20 cellular contexts compared by ENCODE assay signal in the genomic region with DNA sequence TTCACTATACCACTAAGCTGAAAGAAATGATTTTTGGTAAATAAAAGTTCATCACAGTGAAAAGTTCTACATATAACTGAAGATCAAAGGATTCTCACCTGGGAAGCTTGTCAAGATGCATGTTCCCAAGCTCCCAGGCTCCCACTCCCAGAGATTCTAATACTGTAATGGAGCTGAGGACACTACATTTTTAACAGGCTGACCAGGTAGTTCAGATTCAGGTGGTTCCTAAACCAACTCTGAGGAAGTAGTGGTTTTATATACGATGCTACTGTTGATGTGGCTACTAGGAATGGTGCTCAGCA. TPM values are rescaled to one million over a fixed set of nuclear protein-coding genes. Genes with fewer than 3 reads are reported as not detected.
DNase-seq lines count a peak whose midpoint lies in the region; ATAC-seq and TF ChIP-seq lines count a peak whose summit lies in the region.
"Had no signal": no experiment of that assay in that cellular context is flagged by ENCODE, and none has a peak within 500 bp of the region (broad histone marks: within the 10 kb centered on the region; RNA-seq: fewer than 3 reads in every experiment).

No MANE protein-coding gene starts in this region.

- H3K4me3 Mint-ChIP-seq in activated T-cell treated with anti-CD3 and anti-CD28 coated beads, Interleukin-2, amount 50 U/mL, for 4 hours: peak overlapping the region; percentile 54
- no peak overlapping the region for H3K4me3 Mint-ChIP-seq in activated CD8-positive, alpha-beta memory T cell treated with anti-CD3 and anti-CD28 coated beads, Interleukin-2, amount 10 ng/mL, durations not matched to agents 7 days and 5 days
- H3K4me3 Mint-ChIP-seq in naive B cell (no peak overlapping the region), WTC11 (no peak overlapping the region)
- H3K4me3 Mint-ChIP-seq: immature natural killer cell, mesothelial cell of epicardium, nephron had no signal

- H3K36me3 Mint-ChIP-seq in activated T-cell treated with anti-CD3 and anti-CD28 coated beads, Interleukin-2, amount 50 U/mL, for 4 hours (ENCODE audit: insufficient read depth): peaks cover 34% of the 10 kb centered on the region
- peaks cover 60% of the 10 kb centered on the region for H3K36me3 Mint-ChIP-seq in activated CD8-positive, alpha-beta memory T cell treated with anti-CD3 and anti-CD28 coated beads, Interleukin-2, amount 10 ng/mL, durations not matched to agents 7 days and 5 days
- H3K36me3 Mint-ChIP-seq in naive B cell (peaks cover 0 to 8% of the 10 kb centered on the region in 2 donors), WTC11 (peaks cover 8% of the 10 kb centered on the region)

- DNase-seq in activated T-cell treated with anti-CD3 and anti-CD28 coated beads, Interleukin-2, amount 50 U/mL, for 4 hours: no peak
- DNase-seq in activated T-cell treated with anti-CD3 and anti-CD28 coated beads, Interleukin-2, amount 50 U/mL, for 1 hour: no peak
- DNase-seq in activated CD8-positive, alpha-beta memory T cell treated with anti-CD3 and anti-CD28 coated beads, Interleukin-2, amount 10 ng/mL, durations not matched to agents 7 days and 5 days: no peak
- DNase-seq in naive B cell (no peak), WTC11 (ENCODE audit: low spot score) (no peak), NCI-H2227 treated with DMSO at 0.1 percent for 48 hours (lab: John Stamatoyannopoulos, UW) (no peak)
- DNase-seq: cerebellar nuclear complex; effector CD4-positive, alpha-beta T cell; foreskin melanocyte; immature natural killer cell; left ventricle myocardium inferior; MG63; NCI-H1417 treated with DMSO at 0.1 percent for 48 hours; NCI-H510A treated with DMSO at 0.1 percent for 48 hours; right lobe of liver; WERI-Rb-1 had no signal

- TF ChIP-seq CTCF in WTC11 (IDR thresholded peaks at IDR 0.05): no peak

- no peaks in the 10 kb centered on the region for H3K27me3 Mint-ChIP-seq in activated T-cell treated with anti-CD3 and anti-CD28 coated beads, Interleukin-2, amount 50 U/mL, for 4 hours (ENCODE audit: low read depth)
- H3K27me3 Mint-ChIP-seq in activated CD8-positive, alpha-beta memory T cell treated with anti-CD3 and anti-CD28 coated beads, Interleukin-2, amount 10 ng/mL, durations not matched to agents 7 days and 5 days: no peaks in the 10 kb centered on the region
- H3K27me3 Mint-ChIP-seq in naive B cell (no peaks in the 10 kb centered on the region), WTC11 (ENCODE audit: low read depth) (no peaks in the 10 kb centered on the region)

- no peaks in the 10 kb centered on the region for H3K9me3 Mint-ChIP-seq in activated T-cell treated with anti-CD3 and anti-CD28 coated beads, Interleukin-2, amount 50 U/mL, for 4 hours
- H3K9me3 Mint-ChIP-seq in activated CD8-positive, alpha-beta memory T cell treated with anti-CD3 and anti-CD28 coated beads, Interleukin-2, amount 10 ng/mL, durations not matched to agents 7 days and 5 days (ENCODE audit: low read depth): no peaks in the 10 kb centered on the region
- H3K9me3 Mint-ChIP-seq in naive B cell (peaks cover 0 to 2% (median 0%) of the 10 kb centered on the region in 7 donors), WTC11 (peaks cover 5% of the 10 kb centered on the region)
- H3K9me3 Mint-ChIP-seq: immature natural killer cell, mesothelial cell of epicardium, nephron had no signal

- CTCF ChIA-PET in activated CD8-positive, alpha-beta memory T cell treated with anti-CD3 and anti-CD28 coated beads, Interleukin-2, amount 10 ng/mL, durations not matched to agents 7 days and 5 days (lab: Charles Lee): interaction anchor here (0.8 kb wide), 1 partner anchor 30 kb away, joined by 3 read pairs; no protein-coding TSS in a partner anchor
- CTCF ChIA-PET in WTC11 (lab: Charles Lee): no interaction called here

- H3K4me1 Mint-ChIP-seq in activated T-cell treated with anti-CD3 and anti-CD28 coated beads, Interleukin-2, amount 50 U/mL, for 4 hours (ENCODE audit: low read depth): peaks cover 47% of the 10 kb centered on the region
- peaks cover 55% of the 10 kb centered on the region for H3K4me1 Mint-ChIP-seq in activated CD8-positive, alpha-beta memory T cell treated with anti-CD3 and anti-CD28 coated beads, Interleukin-2, amount 10 ng/mL, durations not matched to agents 7 days and 5 days
- H3K4me1 Mint-ChIP-seq in naive B cell (peaks cover 12 to 36% (median 20%) of the 10 kb centered on the region in 3 donors), WTC11 (peaks cover 10% of the 10 kb centered on the region)

- H3K27ac Mint-ChIP-seq in activated CD8-positive, alpha-beta memory T cell treated with anti-CD3 and anti-CD28 coated beads, Interleukin-2, amount 10 ng/mL, durations not matched to agents 7 days and 5 days: peak overlapping the region; percentile 50
- peak overlapping the region in 4 of 6 donors; percentile 11 to 48 (median 23) for H3K27ac Mint-ChIP-seq in naive B cell
- H3K27ac Mint-ChIP-seq in WTC11: no peak overlapping the region
- H3K27ac Mint-ChIP-seq: immature natural killer cell, mesothelial cell of epicardium, nephron had no signal

- POLR2A ChIA-PET in WTC11 (lab: Charles Lee): no interaction called here

- no peak for ATAC-seq in activated T-cell treated with anti-CD3 and anti-CD28 coated beads, Interleukin-2, amount 50 U/mL, for 4 hours
- ATAC-seq in HG02840 (IDR thresholded peaks at IDR 0.05; ENCODE audit: low FRiP score, unreplicated experiment) (peak; percentile 0), naive B cell (ENCODE audit: low read depth in 2 of 2) (no peak), WTC11 (no peak), HG02885 (IDR thresholded peaks at IDR 0.05; ENCODE audit: poor library complexity, unreplicated experiment) (no peak)
- no peak for ATAC-seq in activated CD8-positive, alpha-beta memory T cell treated with anti-CD3 and anti-CD28 coated beads, Interleukin-2, amount 10 ng/mL, durations not matched to agents 7 days and 5 days
- ATAC-seq: right lobe of liver had no signal

TF ChIP-seq in WTC11, 78 proteins besides CTCF, POLR2A, EP300 and RAD21 (continues in another document):
- TF ChIP-seq, protein P1, sequence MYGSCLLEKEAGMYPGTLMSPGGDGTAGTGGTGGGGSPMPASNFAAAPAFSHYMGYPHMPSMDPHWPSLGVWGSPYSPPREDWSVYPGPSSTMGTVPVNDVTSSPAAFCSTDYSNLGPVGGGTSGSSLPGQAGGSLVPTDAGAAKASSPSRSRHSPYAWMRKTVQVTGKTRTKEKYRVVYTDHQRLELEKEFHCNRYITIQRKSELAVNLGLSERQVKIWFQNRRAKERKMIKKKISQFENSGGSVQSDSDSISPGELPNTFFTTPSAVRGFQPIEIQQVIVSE (CRISPR knock-in tag; IDR thresholded peaks at IDR 0.05; ENCODE audit: borderline replicate concordance): no peak
- TF ChIP-seq, protein P2, sequence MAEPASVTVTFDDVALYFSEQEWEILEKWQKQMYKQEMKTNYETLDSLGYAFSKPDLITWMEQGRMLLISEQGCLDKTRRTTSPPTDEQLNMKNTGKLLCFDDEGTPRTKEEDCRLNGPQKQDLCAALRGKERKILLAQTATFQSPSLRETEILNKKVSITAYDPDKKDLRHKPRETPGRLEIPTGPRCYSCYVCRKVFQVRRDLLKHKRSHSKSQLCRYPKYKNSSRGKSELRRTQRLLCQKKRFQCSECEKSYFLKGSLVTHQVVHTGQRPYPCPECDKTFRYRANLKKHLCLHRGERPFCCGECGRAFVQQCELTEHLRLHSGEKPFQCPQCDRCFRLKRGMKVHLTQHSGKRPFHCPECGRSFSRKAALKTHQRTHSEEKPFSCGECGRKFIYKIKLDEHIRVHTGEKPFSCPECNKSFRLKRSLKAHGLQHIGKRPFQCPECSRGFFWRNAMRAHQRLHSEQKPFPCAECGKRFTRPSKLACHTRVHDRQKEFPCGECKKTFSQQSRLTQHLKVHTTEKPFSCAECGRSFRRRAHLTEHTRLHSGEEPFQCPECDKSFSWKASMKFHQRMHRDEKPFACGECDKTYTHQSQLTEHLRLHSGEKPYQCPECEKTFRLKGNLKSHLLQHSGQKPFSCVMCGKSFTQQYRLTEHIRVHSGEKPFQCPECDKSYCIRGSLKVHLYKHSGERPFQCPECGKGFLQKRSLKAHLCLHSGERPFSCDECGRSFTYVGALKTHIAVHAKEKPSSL (CRISPR knock-in tag; conservative IDR thresholded peaks at IDR 0.05): no peak
- TF ChIP-seq ZNF532 (CRISPR knock-in tag; IDR thresholded peaks at IDR 0.05; ENCODE audit: borderline replicate concordance) (no peak), NFYB (CRISPR knock-in tag; conservative IDR thresholded peaks at IDR 0.05; ENCODE audit: low read depth) (no peak)

RNA-seq across cellular contexts. Expression of gene MRPL39, which starts 29.6 kb away (rescaled TPM):
- 10 to 100 TPM; 75.2 to 80.0 (median 75.6) TPM for total RNA-seq in activated T-cell treated with anti-CD3 and anti-CD28 coated beads, Interleukin-2, amount 50 U/mL, for 4 hours
- total RNA-seq in activated CD8-positive, alpha-beta memory T cell treated with anti-CD3 and anti-CD28 coated beads, Interleukin-2, amount 10 ng/mL, durations not matched to agents 7 days and 5 days: 10 to 100 TPM; 43.5 to 44.8 TPM
- polyA plus RNA-seq in naive B cell (ENCODE audit: low read depth in 6 of 6): 10 to 100 TPM; 38.4 to 65.4 (median 53.7) TPM
- total RNA-seq in WTC11 (2021): 34.7 to 39.2 TPM (median 37.2 TPM) in 3 replicates
